In the genomic region with DNA sequence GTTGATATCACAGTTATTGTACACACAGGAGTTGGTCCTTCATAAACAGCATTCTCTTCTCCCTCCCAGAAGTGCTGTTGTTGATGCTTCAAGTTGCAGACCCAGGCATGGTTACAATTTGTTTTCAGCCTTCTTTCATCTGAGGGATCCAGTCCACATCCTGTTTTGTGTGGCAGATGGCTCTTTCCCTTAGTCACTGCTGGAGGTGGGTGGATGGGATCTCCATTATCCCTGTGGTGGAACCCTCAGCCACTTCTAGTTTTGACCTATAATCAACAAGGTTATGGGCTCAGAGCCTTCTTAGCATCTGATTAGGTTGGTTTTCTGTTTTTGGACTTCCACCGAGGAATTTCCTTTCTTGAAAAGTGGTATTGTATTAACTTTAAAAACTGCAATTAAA, we compare ENCODE assay signal across 9 cellular contexts.
"Had no signal": no experiment of that assay in that cellular context is flagged by ENCODE, and none has a peak within 500 bp of the region (broad histone marks: within the 10 kb centered on the region; RNA-seq: fewer than 3 reads in every experiment).

No MANE protein-coding gene starts in this region.

- FAIRE-seq: H54, HTR-8/SVneo had no signal

- H3K9ac ChIP-seq: GM23248, KMS-11 had no signal

- DNase-seq: GM23248, GOT3, H9, HCEC 1CT, IMR-90, KBM-7 had no signal

- H3K4me2 ChIP-seq: KMS-11 had no signal

- H2AFZ ChIP-seq: GM23248 had no signal

- H3K4me3 ChIP-seq: GM23248 had no signal

- H3K4me3 Mint-ChIP-seq: H9 had no signal

- H3K27ac ChIP-seq: GM23248, KMS-11 had no signal

- H3K27ac Mint-ChIP-seq: H9 had no signal
